In the genomic region with DNA sequence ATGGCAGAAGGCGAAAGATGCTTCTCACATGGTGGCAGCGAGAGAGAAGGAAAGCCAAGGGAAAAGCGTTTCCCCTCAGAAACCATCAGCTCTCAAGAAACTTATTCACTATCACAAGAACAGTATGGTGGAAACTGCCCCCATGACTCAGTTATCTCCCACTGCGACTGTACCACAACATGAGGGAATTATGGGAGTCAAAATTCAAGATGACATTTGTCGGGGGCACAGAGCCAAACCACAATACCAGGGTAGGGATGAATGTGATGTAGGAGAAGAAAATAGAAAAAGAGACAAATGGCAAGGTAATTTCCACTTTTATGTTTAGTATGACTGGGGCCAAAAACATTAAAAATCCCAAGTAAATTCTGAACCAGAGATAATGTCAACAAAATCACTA, we compare ENCODE assay signal across 1 cellular context.
TF ChIP-seq lines count a peak whose summit lies in the region.

No MANE protein-coding gene starts in this region.

TF ChIP-seq in GM12878, 131 proteins besides CTCF, POLR2A, EP300 and RAD21 (continued from another document):
- TF ChIP-seq TCF12 (IDR thresholded peaks at IDR 0.05; ENCODE audit: low read depth, low read length) (no peak), SMAD1 (IDR thresholded peaks at IDR 0.05; ENCODE audit: low read depth, partially characterized antibody) (no peak), BCL11A (IDR thresholded peaks at IDR 0.05; ENCODE audit: low read depth, low read length) (no peak), SREBF1 (IDR thresholded peaks at IDR 0.05; ENCODE audit: low read length) (no peak), RELB (IDR thresholded peaks at IDR 0.05; ENCODE audit: low read depth) (no peak), BHLHE40 (IDR thresholded peaks at IDR 0.05; ENCODE audit: borderline replicate concordance in 1 of 2, low read depth in 2 of 2, low read length in 1 of 2) (no peak), POLR2AphosphoS5 (IDR thresholded peaks at IDR 0.05; ENCODE audit: low read length) (no peak), JUNB (IDR thresholded peaks at IDR 0.05) (no peak), TCF3 (IDR thresholded peaks at IDR 0.05; ENCODE audit: borderline replicate concordance, insufficient read depth, low read depth, low read length) (no peak)
- TF ChIP-seq, protein P1, sequence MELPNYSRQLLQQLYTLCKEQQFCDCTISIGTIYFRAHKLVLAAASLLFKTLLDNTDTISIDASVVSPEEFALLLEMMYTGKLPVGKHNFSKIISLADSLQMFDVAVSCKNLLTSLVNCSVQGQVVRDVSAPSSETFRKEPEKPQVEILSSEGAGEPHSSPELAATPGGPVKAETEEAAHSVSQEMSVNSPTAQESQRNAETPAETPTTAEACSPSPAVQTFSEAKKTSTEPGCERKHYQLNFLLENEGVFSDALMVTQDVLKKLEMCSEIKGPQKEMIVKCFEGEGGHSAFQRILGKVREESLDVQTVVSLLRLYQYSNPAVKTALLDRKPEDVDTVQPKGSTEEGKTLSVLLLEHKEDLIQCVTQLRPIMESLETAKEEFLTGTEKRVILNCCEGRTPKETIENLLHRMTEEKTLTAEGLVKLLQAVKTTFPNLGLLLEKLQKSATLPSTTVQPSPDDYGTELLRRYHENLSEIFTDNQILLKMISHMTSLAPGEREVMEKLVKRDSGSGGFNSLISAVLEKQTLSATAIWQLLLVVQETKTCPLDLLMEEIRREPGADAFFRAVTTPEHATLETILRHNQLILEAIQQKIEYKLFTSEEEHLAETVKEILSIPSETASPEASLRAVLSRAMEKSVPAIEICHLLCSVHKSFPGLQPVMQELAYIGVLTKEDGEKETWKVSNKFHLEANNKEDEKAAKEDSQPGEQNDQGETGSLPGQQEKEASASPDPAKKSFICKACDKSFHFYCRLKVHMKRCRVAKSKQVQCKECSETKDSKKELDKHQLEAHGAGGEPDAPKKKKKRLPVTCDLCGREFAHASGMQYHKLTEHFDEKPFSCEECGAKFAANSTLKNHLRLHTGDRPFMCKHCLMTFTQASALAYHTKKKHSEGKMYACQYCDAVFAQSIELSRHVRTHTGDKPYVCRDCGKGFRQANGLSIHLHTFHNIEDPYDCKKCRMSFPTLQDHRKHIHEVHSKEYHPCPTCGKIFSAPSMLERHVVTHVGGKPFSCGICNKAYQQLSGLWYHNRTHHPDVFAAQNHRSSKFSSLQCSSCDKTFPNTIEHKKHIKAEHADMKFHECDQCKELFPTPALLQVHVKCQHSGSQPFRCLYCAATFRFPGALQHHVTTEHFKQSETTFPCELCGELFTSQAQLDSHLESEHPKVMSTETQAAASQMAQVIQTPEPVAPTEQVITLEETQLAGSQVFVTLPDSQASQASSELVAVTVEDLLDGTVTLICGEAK (IDR thresholded peaks at IDR 0.05; ENCODE audit: borderline replicate concordance) = no peak
